Comparison of ENCODE assay signal across 10 cellular contexts in genomic region chr3:50318615-50319014, GRCh38. TPM values are rescaled to one million over a fixed set of nuclear protein-coding genes. Genes with fewer than 3 reads are reported as not detected.
A peak's percentile ranks its signal among the peaks of the same experiment; 100 is the strongest.
DNase-seq lines count a peak whose midpoint lies in the region; ATAC-seq and TF ChIP-seq lines count a peak whose summit lies in the region.
"Had no signal": no experiment of that assay in that cellular context is flagged by ENCODE, and none has a peak within 500 bp of the region (broad histone marks: within the 10 kb centered on the region; RNA-seq: fewer than 3 reads in every experiment).

No MANE protein-coding gene starts in this region.

- H3K4me3 Mint-ChIP-seq in dendritic cell treated with granulocyte-macrophage colony-stimulating factor and Interleukin-4, amounts not matched to agents 40 ng/mL and 50 ng/mL, for 4 days = peak overlapping the region; percentile 78

- intact Hi-C loops in Right ventricle myocardium inferior (cut with DNase I) = no loop called here
- intact Hi-C loops in left ventricle myocardium superior (cut with micrococcal nuclease) = no loop called here
- intact Hi-C loops in dendritic cell treated with granulocyte-macrophage colony-stimulating factor and Interleukin-4, amounts not matched to agents 40 ng/mL and 50 ng/mL, for 4 days (cut with micrococcal nuclease) = no loop called here

- peak overlapping the region; percentile 79 for H3K27ac Mint-ChIP-seq in dendritic cell treated with granulocyte-macrophage colony-stimulating factor and Interleukin-4, amounts not matched to agents 40 ng/mL and 50 ng/mL, for 4 days

- H3K36me3 ChIP-seq in muscle layer of colon (ENCODE audit: insufficient read depth, low read length) (peaks cover 20% of the 10 kb centered on the region), upper lobe of left lung (peaks cover 13 to 69% (median 30%) of the 10 kb centered on the region in 4 donors), BE2C (peaks cover 17% of the 10 kb centered on the region)

- H3K9ac ChIP-seq in muscle layer of colon (ENCODE audit: low read length) = peak overlapping the region; percentile 35

- ATAC-seq in Right ventricle myocardium inferior = no peak
- no peak for ATAC-seq in left ventricle myocardium superior
- ATAC-seq in upper lobe of left lung (ENCODE audit: low FRiP score in 2 of 2) = no peak
- ATAC-seq in GM18505 (IDR thresholded peaks at IDR 0.05; ENCODE audit: unreplicated experiment) = no peak

- TF ChIP-seq POLR2A in upper lobe of left lung (IDR thresholded peaks at IDR 0.05) = no peak
- no peak for TF ChIP-seq POLR2A in GM18505 (IDR thresholded peaks at IDR 0.05; ENCODE audit: borderline replicate concordance, extremely low read depth, insufficient read depth, insufficient read length)

- DNase-seq in Right ventricle myocardium inferior (ENCODE audit: missing footprints) (peak; percentile 71), left ventricle myocardium superior (no peak), upper lobe of left lung (no peak), NCI-H1417 treated with DMSO at 0.1 percent for 48 hours (lab: John Stamatoyannopoulos, UW) (no peak), BE2C (no peak)
- DNase-seq: NCI-H2171 treated with DMSO at 0.1 percent for 48 hours, tibial artery had no signal

- no peaks in the 10 kb centered on the region for H3K27me3 Mint-ChIP-seq in dendritic cell treated with granulocyte-macrophage colony-stimulating factor and Interleukin-4, amounts not matched to agents 40 ng/mL and 50 ng/mL, for 4 days

- TF ChIP-seq EP300 in upper lobe of left lung (IDR thresholded peaks at IDR 0.05) = no peak

- TF ChIP-seq CTCF in upper lobe of left lung (IDR thresholded peaks at IDR 0.05) (no peak), BE2C (IDR thresholded peaks at IDR 0.05; ENCODE audit: low read depth, low read length) (no peak)

- H3K4me1 ChIP-seq in muscle layer of colon (ENCODE audit: insufficient read depth, low read length) (peaks cover 44% of the 10 kb centered on the region), upper lobe of left lung (peaks cover 75 to 89% (median 88%) of the 10 kb centered on the region in 4 donors), BE2C (peaks cover 3% of the 10 kb centered on the region)

- H3K4me1 Mint-ChIP-seq in dendritic cell treated with granulocyte-macrophage colony-stimulating factor and Interleukin-4, amounts not matched to agents 40 ng/mL and 50 ng/mL, for 4 days (ENCODE audit: low read depth) = peaks cover 74% of the 10 kb centered on the region

- no peaks in the 10 kb centered on the region for H3K9me3 ChIP-seq in muscle layer of colon (ENCODE audit: low read length)
- H3K9me3 ChIP-seq in upper lobe of left lung = no peaks in the 10 kb centered on the region
- no peaks in the 10 kb centered on the region for H3K9me3 ChIP-seq in BE2C
- H3K9me3 ChIP-seq: tibial artery had no signal

- WGBS in upper lobe of left lung, 2 donors = 41 to 62% methylated on average over 7 to 10 of the region's 10 CpGs

- no peaks in the 10 kb centered on the region for H3K9me3 Mint-ChIP-seq in dendritic cell treated with granulocyte-macrophage colony-stimulating factor and Interleukin-4, amounts not matched to agents 40 ng/mL and 50 ng/mL, for 4 days

- no peak overlapping the region for H3K27ac ChIP-seq in muscle layer of colon (ENCODE audit: low read depth, low read length)
- H3K27ac ChIP-seq in upper lobe of left lung = peak overlapping the region; percentile 94 to 97 (median 95)
- H3K27ac ChIP-seq: tibial artery had no signal

- H3K4me3 ChIP-seq in muscle layer of colon (ENCODE audit: low read depth in 1 of 2, low read length in 2 of 2) (peak overlapping the region in 1 of 2 donors; percentile 74), upper lobe of left lung (peak overlapping the region; percentile 65 to 96 (median 74)), BE2C (ENCODE audit: low read depth, low read length) (no peak overlapping the region)

- H3K27me3 ChIP-seq in muscle layer of colon (ENCODE audit: control insufficient read depth in 1 of 2, insufficient read depth in 2 of 2, low read length in 2 of 2) (no peaks in the 10 kb centered on the region), upper lobe of left lung (no peaks in the 10 kb centered on the region), BE2C (no peaks in the 10 kb centered on the region)
- H3K27me3 ChIP-seq: tibial artery had no signal

- peaks cover 69% of the 10 kb centered on the region for H3K36me3 Mint-ChIP-seq in dendritic cell treated with granulocyte-macrophage colony-stimulating factor and Interleukin-4, amounts not matched to agents 40 ng/mL and 50 ng/mL, for 4 days (ENCODE audit: low read depth)

RNA-seq across cellular contexts. Expression of gene HYAL2, which starts 3.9 kb away (rescaled TPM):
- total RNA-seq in Right ventricle myocardium inferior (39.0 TPM), left ventricle myocardium superior (36.0 TPM), upper lobe of left lung (100 to 1,000 TPM; 120 to 389 (median 226) TPM)
- 73.0 TPM for polyA plus RNA-seq in BE2C (2012; ENCODE audit: insufficient read depth, insufficient read length, low read depth)

RNA-seq across cellular contexts. Expression of gene TUSC2, which starts 9.4 kb away (rescaled TPM):
- total RNA-seq in Right ventricle myocardium inferior (32.8 TPM), left ventricle myocardium superior (30.7 TPM), upper lobe of left lung (10 to 100 TPM; 16.8 to 36.1 (median 25.0) TPM)
- 72.1 TPM for polyA plus RNA-seq in BE2C (2012; ENCODE audit: insufficient read depth, insufficient read length, low read depth)

RNA-seq across cellular contexts. Expression of gene HYAL1, which starts 15.2 kb away (rescaled TPM):
- total RNA-seq in Right ventricle myocardium inferior = 70.1 TPM
- 70.0 TPM for total RNA-seq in left ventricle myocardium superior
- total RNA-seq in upper lobe of left lung = 10 to 100 TPM; 22.0 to 99.1 (median 63.0) TPM
- polyA plus RNA-seq in BE2C (2012; ENCODE audit: insufficient read depth, insufficient read length, low read depth) = 1.2 TPM

RNA-seq across cellular contexts. Expression of gene HYAL3, which starts 19.4 kb away (rescaled TPM):
- total RNA-seq in Right ventricle myocardium inferior = 1.4 TPM
- 0.92 TPM for total RNA-seq in left ventricle myocardium superior
- 1 to 10 TPM in 5 of 6 donors, under 1 TPM in 1; 0.33 to 5.7 (median 3.1) TPM for total RNA-seq in upper lobe of left lung
- polyA plus RNA-seq in BE2C (2012; ENCODE audit: insufficient read depth, insufficient read length, low read depth) = 4.2 TPM

RNA-seq across cellular contexts. Expression of gene NAA80, which starts 19.4 kb away (rescaled TPM):
- 5.8 TPM for total RNA-seq in Right ventricle myocardium inferior
- 6.7 TPM for total RNA-seq in left ventricle myocardium superior
- 10 to 100 TPM; 12.1 to 34.5 (median 15.1) TPM for total RNA-seq in upper lobe of left lung
- polyA plus RNA-seq in BE2C (2012; ENCODE audit: insufficient read depth, insufficient read length, low read depth) = 16.1 TPM
